Comparison of ENCODE assay signal across 13 cellular contexts in genomic region chr1:53369034-53369750, GRCh38. TPM values are rescaled to one million over a fixed set of nuclear protein-coding genes. Genes with fewer than 3 reads are reported as not detected.
A peak's percentile ranks its signal among the peaks of the same experiment; 100 is the strongest.
DNase-seq lines count a peak whose midpoint lies in the region; ATAC-seq and TF ChIP-seq lines count a peak whose summit lies in the region.
"Had no signal": no experiment of that assay in that cellular context is flagged by ENCODE, and none has a peak within 500 bp of the region (broad histone marks: within the 10 kb centered on the region; RNA-seq: fewer than 3 reads in every experiment).

No MANE protein-coding gene starts in this region.

- DNase-seq in activated CD4-positive, CD25-positive, alpha-beta regulatory T cell treated with anti-CD3 and anti-CD28 coated beads, Interleukin-2, amount 50 U/mL, for 72 hours: peak; percentile 23
- DNase-seq in activated CD4-positive, CD25-positive, alpha-beta regulatory T cell (lab: John Stamatoyannopoulos, UW): no peak
- DNase-seq in NCI-H345 treated with DMSO at 0.1 percent for 48 hours (lab: John Stamatoyannopoulos, UW; ENCODE audit: unreplicated experiment) (peak; percentile 45), chondrocyte (ENCODE audit: low spot score) (peak; percentile 72), sciatic nerve (ENCODE audit: low spot score) (peak; percentile 39), NCI-H1105 treated with DMSO at 0.1 percent for 48 hours (lab: John Stamatoyannopoulos, UW) (no peak), erythroblast (lab: John Stamatoyannopoulos, UW) (no peak), NCI-H187 treated with DMSO at 0.1 percent for 48 hours (lab: John Stamatoyannopoulos, UW) (no peak)
- DNase-seq: GF-D8, MG63, NCI-H2171, sigmoid colon had no signal

- no peak overlapping the region for H3K4me3 Mint-ChIP-seq in chondrocyte (ENCODE audit: unreplicated experiment)

- intact Hi-C loops in sciatic nerve (cut with DNase I): no loop called here

- no peak for TF ChIP-seq CTCF in chondrocyte (IDR thresholded peaks at IDR 0.05)

- H3K27ac Mint-ChIP-seq in chondrocyte (ENCODE audit: unreplicated experiment): no peak overlapping the region

- H3K36me3 Mint-ChIP-seq in chondrocyte (ENCODE audit: low read depth): no peaks in the 10 kb centered on the region
- H3K36me3 Mint-ChIP-seq: stimulated activated effector memory CD8-positive, alpha-beta T cell treated with anti-CD3 and anti-CD28 coated beads, Interleukin-12 subunit alpha, Interleukin-12 subunit beta, amount 100 ng/mL, for 72 hours had no signal

- TF ChIP-seq POLR2A in erythroblast (IDR thresholded peaks at IDR 0.05; ENCODE audit: low read length): no peak

- no peaks in the 10 kb centered on the region for H3K9me3 Mint-ChIP-seq in chondrocyte (ENCODE audit: low read depth)
- H3K9me3 Mint-ChIP-seq: stimulated activated effector memory CD8-positive, alpha-beta T cell treated with anti-CD3 and anti-CD28 coated beads, Interleukin-12 subunit alpha, Interleukin-12 subunit beta, amount 100 ng/mL, for 72 hours had no signal

- H3K4me1 Mint-ChIP-seq in chondrocyte (ENCODE audit: low read depth): no peaks in the 10 kb centered on the region

- H3K27me3 Mint-ChIP-seq in chondrocyte (ENCODE audit: low read depth): peaks cover 3% of the 10 kb centered on the region

- ATAC-seq in sciatic nerve: no peak
- ATAC-seq: stimulated activated effector memory CD8-positive, alpha-beta T cell treated with anti-CD3 and anti-CD28 coated beads, Interleukin-12 subunit alpha, Interleukin-12 subunit beta, amount 100 ng/mL, for 72 hours had no signal

RNA-seq across cellular contexts. Expression of gene LRP8, which starts 41.3 kb away (rescaled TPM):
- total RNA-seq in chondrocyte (7.1 to 14.5 TPM (median 8.3 TPM) in 3 replicates), sciatic nerve (2.4 TPM)

Comparison
In these comparisons a context has a peak if more than half of its experiments do, and no peak if none do; other contexts are left out.
1. DNase-seq: peak in activated CD4-positive, CD25-positive, alpha-beta regulatory T cell treated with anti-CD3 and anti-CD28 coated beads, Interleukin-2, amount 50 U/mL, for 72 hours (single experiment), NCI-H345 treated with DMSO at 0.1 percent for 48 hours (single experiment), chondrocyte (single experiment) and sciatic nerve (single experiment); none in activated CD4-positive, CD25-positive, alpha-beta regulatory T cell (0 of 4), NCI-H1105 treated with DMSO at 0.1 percent for 48 hours (single experiment), erythroblast (0 of 2) and NCI-H187 treated with DMSO at 0.1 percent for 48 hours (single experiment).